ENCODE assay signal across 8 cellular contexts in the genomic region with DNA sequence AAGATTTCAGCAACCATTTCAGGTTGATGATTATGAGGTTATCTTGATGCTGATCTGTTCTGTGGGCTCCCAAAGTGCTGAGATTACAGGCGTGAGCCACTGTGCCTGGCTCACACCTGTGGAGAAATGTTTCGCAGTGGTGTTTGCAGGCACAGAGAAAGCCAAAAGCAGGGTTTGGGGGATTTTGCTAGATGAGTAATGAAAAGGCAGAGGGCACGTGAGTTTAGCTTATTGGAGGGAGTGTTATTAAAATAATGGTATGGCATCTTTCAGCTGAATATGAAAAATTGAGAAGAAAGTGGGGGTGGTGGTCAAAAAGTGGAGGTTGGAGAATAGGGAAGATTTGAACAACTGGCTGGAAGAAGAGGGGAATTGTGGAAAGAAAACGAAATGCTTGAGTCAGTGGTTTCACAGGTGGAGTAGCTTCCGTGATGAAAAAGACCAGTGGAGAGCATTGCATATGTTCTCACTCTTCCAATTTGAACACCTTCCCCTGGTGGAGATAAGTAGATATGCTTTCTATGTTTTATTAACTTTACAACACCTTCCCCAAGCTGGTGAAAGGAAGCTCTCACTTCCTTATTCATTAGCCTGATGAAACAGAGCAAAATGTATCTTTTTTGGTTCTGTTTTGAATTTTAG. TPM values are rescaled to one million over a fixed set of nuclear protein-coding genes. Genes with fewer than 3 reads are reported as not detected.
DNase-seq lines count a peak whose midpoint lies in the region; ATAC-seq and TF ChIP-seq lines count a peak whose summit lies in the region.

No MANE protein-coding gene starts in this region.

- H3K36me3 Mint-ChIP-seq in activated T-helper 2 cell treated with anti-CD3 and anti-CD28 coated beads, Interferon-gamma antibody, Interleukin-2, Interleukin-4, amounts not matched to agents 10 μg/mL and 5 μg/mL and 100 μg/mL, durations not matched to agents 14 hours and 24 hours and 36 hours (ENCODE audit: low read depth), result peaks cover 6% of the 10 kb centered on the region
- H3K36me3 Mint-ChIP-seq in WTC11, result no peaks in the 10 kb centered on the region

- DNase-seq in DMS53 treated with DMSO at 0.1 percent for 48 hours (lab: John Stamatoyannopoulos, UW; ENCODE audit: unreplicated experiment) (peak; percentile 3), breast epithelium (ENCODE audit: low spot score in 2 of 2) (no peak), mesenchymal stem cell (no peak), WTC11 (ENCODE audit: low spot score) (no peak), amniotic stem cell (lab: John Stamatoyannopoulos, UW) (no peak)
- DNase-seq in activated T-helper 2 cell treated with anti-CD3 and anti-CD28 coated beads, Interferon-gamma antibody, Interleukin-2, Interleukin-4, amounts not matched to agents 10 μg/mL and 5 μg/mL and 100 μg/mL, durations not matched to agents 14 hours and 24 hours and 36 hours (ENCODE audit: low spot score), result no peak

- peaks cover 29% of the 10 kb centered on the region for H3K4me1 Mint-ChIP-seq in activated T-helper 2 cell treated with anti-CD3 and anti-CD28 coated beads, Interferon-gamma antibody, Interleukin-2, Interleukin-4, amounts not matched to agents 10 μg/mL and 5 μg/mL and 100 μg/mL, durations not matched to agents 14 hours and 24 hours and 36 hours (ENCODE audit: low read depth)
- H3K4me1 Mint-ChIP-seq in WTC11, result peaks cover 34% of the 10 kb centered on the region

- no peak overlapping the region for H4K91ac ChIP-seq in mesenchymal stem cell (ENCODE audit: low read length)

- H3K27ac Mint-ChIP-seq in activated T-helper 2 cell treated with anti-CD3 and anti-CD28 coated beads, Interferon-gamma antibody, Interleukin-2, Interleukin-4, amounts not matched to agents 10 μg/mL and 5 μg/mL and 100 μg/mL, durations not matched to agents 14 hours and 24 hours and 36 hours, result peak overlapping the region; percentile 70
- no peak overlapping the region for H3K27ac Mint-ChIP-seq in WTC11

- no peak overlapping the region for H3K9ac ChIP-seq in mesenchymal stem cell (ENCODE audit: low read length)

- no peak overlapping the region for H2AK5ac ChIP-seq in mesenchymal stem cell (ENCODE audit: low read length, severe bottlenecking)

- H3K4me3 ChIP-seq in breast epithelium, result no peak overlapping the region
- no peak overlapping the region for H3K4me3 ChIP-seq in mesenchymal stem cell (ENCODE audit: insufficient read depth in 1 of 2, low read depth in 1 of 2, low read length in 2 of 2)

- H2BK5ac ChIP-seq in mesenchymal stem cell (ENCODE audit: low read depth, low read length, poor library complexity, severe bottlenecking), result no peak overlapping the region

- no peak overlapping the region for H2BK120ac ChIP-seq in mesenchymal stem cell (ENCODE audit: low read depth, low read length)

- H4K8ac ChIP-seq in mesenchymal stem cell (ENCODE audit: low read length), result no peak overlapping the region

- H3K9me3 Mint-ChIP-seq in activated T-helper 2 cell treated with anti-CD3 and anti-CD28 coated beads, Interferon-gamma antibody, Interleukin-2, Interleukin-4, amounts not matched to agents 10 μg/mL and 5 μg/mL and 100 μg/mL, durations not matched to agents 14 hours and 24 hours and 36 hours, result no peaks in the 10 kb centered on the region
- no peaks in the 10 kb centered on the region for H3K9me3 Mint-ChIP-seq in WTC11

- H2BK15ac ChIP-seq in mesenchymal stem cell (ENCODE audit: low read depth, poor library complexity, severe bottlenecking), result no peak overlapping the region

- ATAC-seq in GM19438 (IDR thresholded peaks at IDR 0.05; ENCODE audit: low read depth, unreplicated experiment) (peak; percentile 47), HG03521 (IDR thresholded peaks at IDR 0.05; ENCODE audit: unreplicated experiment) (peak; percentile 34), WTC11 (no peak)

- TF ChIP-seq CTCF in breast epithelium (IDR thresholded peaks at IDR 0.05) (no peak), WTC11 (IDR thresholded peaks at IDR 0.05) (no peak)

- no peaks in the 10 kb centered on the region for H3K27me3 Mint-ChIP-seq in activated T-helper 2 cell treated with anti-CD3 and anti-CD28 coated beads, Interferon-gamma antibody, Interleukin-2, Interleukin-4, amounts not matched to agents 10 μg/mL and 5 μg/mL and 100 μg/mL, durations not matched to agents 14 hours and 24 hours and 36 hours (ENCODE audit: low read depth)
- peaks cover 3% of the 10 kb centered on the region for H3K27me3 Mint-ChIP-seq in WTC11 (ENCODE audit: low read depth)

- H3K4me1 ChIP-seq in breast epithelium (no peaks in the 10 kb centered on the region), mesenchymal stem cell (ENCODE audit: control insufficient read depth, insufficient read depth, low read depth, low read length) (peaks cover 13% of the 10 kb centered on the region)

- CTCF ChIA-PET in WTC11 (lab: Charles Lee), result interaction anchor here (1.0 kb wide), 1 partner anchor 86 kb away, joined by 3 read pairs; no protein-coding TSS in a partner anchor

- H3K9me3 ChIP-seq in breast epithelium, result peaks cover 0 to 9% of the 10 kb centered on the region in 2 donors
- no peaks in the 10 kb centered on the region for H3K9me3 ChIP-seq in mesenchymal stem cell (ENCODE audit: control insufficient read depth, low read length)

- peaks cover 1% of the 10 kb centered on the region for H3K79me1 ChIP-seq in mesenchymal stem cell (replicated peaks; ENCODE audit: low read length, poor library complexity, severe bottlenecking)

- no peak overlapping the region for H2AFZ ChIP-seq in mesenchymal stem cell (ENCODE audit: low read depth, low read length)

- H3K14ac ChIP-seq in mesenchymal stem cell (ENCODE audit: low read length in 2 of 2), result no peak overlapping the region

- POLR2A ChIA-PET in WTC11 (lab: Charles Lee), result no interaction called here

- H2BK12ac ChIP-seq in mesenchymal stem cell (ENCODE audit: low read length in 2 of 2), result no peak overlapping the region

- H3K4me3 Mint-ChIP-seq in activated T-helper 2 cell treated with anti-CD3 and anti-CD28 coated beads, Interferon-gamma antibody, Interleukin-2, Interleukin-4, amounts not matched to agents 10 μg/mL and 5 μg/mL and 100 μg/mL, durations not matched to agents 14 hours and 24 hours and 36 hours (ENCODE audit: low read depth), result peak overlapping the region; percentile 78
- no peak overlapping the region for H3K4me3 Mint-ChIP-seq in WTC11

- TF ChIP-seq POLR2A in breast epithelium (IDR thresholded peaks at IDR 0.05), result no peak

- no peak overlapping the region for H3K27ac ChIP-seq in breast epithelium
- H3K27ac ChIP-seq in mesenchymal stem cell (ENCODE audit: low read length, poor library complexity, severe bottlenecking), result no peak overlapping the region

- H3K36me3 ChIP-seq in breast epithelium (no peaks in the 10 kb centered on the region), mesenchymal stem cell (ENCODE audit: control insufficient read depth in 1 of 2, insufficient read depth in 2 of 2, low read depth in 1 of 2, low read length in 2 of 2) (no peaks in the 10 kb centered on the region)

- no peak overlapping the region for H3K23ac ChIP-seq in mesenchymal stem cell (ENCODE audit: low read length in 2 of 2)

- 81% methylated on average over 3 of the region's 5 CpGs for WGBS in mesenchymal stem cell

- H3K4ac ChIP-seq in mesenchymal stem cell (ENCODE audit: low read depth in 1 of 2, low read length in 2 of 2), result no peak overlapping the region

- H3K4me2 ChIP-seq in mesenchymal stem cell (ENCODE audit: low read length, poor library complexity, severe bottlenecking), result no peak overlapping the region

- intact Hi-C loops in activated T-helper 2 cell treated with anti-CD3 and anti-CD28 coated beads, Interferon-gamma antibody, Interleukin-2, Interleukin-4, amounts not matched to agents 10 μg/mL and 5 μg/mL and 100 μg/mL, durations not matched to agents 14 hours and 24 hours and 36 hours (cut with micrococcal nuclease), result loop anchor here (1.0 to 10.0 kb wide), 5 partner anchors 15 to 222 kb away; partner anchors contain the start of gene ZNF674
- intact Hi-C loops in breast epithelium (cut with DNase I; ENCODE audit: low total_unique reads), result no loop called here

- no peak overlapping the region for H3K18ac ChIP-seq in mesenchymal stem cell (ENCODE audit: low read depth in 1 of 2, low read length in 2 of 2)

- H3K27me3 ChIP-seq in breast epithelium (peaks cover 0 to 8% of the 10 kb centered on the region in 2 donors), mesenchymal stem cell (ENCODE audit: control insufficient read depth in 1 of 2, insufficient read depth in 1 of 2, low read length in 2 of 2) (peaks cover 0 to 11% of the 10 kb centered on the region in 2 experiments)

TF ChIP-seq in WTC11, 78 proteins besides CTCF, POLR2A, EP300 and RAD21 (continues in another document):
- TF ChIP-seq FOXP4 (CRISPR knock-in tag; IDR thresholded peaks at IDR 0.05) (no peak), NR1H2 (CRISPR knock-in tag; IDR thresholded peaks at IDR 0.05) (no peak)

RNA-seq across cellular contexts. Expression of gene CHST7, which starts 1.1 kb away (rescaled TPM):
- total RNA-seq in activated T-helper 2 cell treated with anti-CD3 and anti-CD28 coated beads, Interferon-gamma antibody, Interleukin-2, Interleukin-4, amounts not matched to agents 10 μg/mL and 5 μg/mL and 100 μg/mL, durations not matched to agents 14 hours and 24 hours and 36 hours, result 3.8 TPM in 2 replicates
- total RNA-seq in breast epithelium (10 to 100 TPM in 2 of 3 donors, 1 to 10 TPM in 1; 7.5 to 81.6 (median 10.8) TPM), WTC11 (2021) (17.0 to 19.6 TPM (median 18.5 TPM) in 3 replicates)
- polyA plus RNA-seq in mesenchymal stem cell (2013, experiment 1 of 2), result 3.1 TPM
- 3.4 TPM for polyA plus RNA-seq in mesenchymal stem cell (2013, experiment 2 of 2)

RNA-seq across cellular contexts. Expression of gene ZNF674, which starts 27.2 kb away (rescaled TPM):
- 2.4 and 2.5 TPM in 2 replicates for total RNA-seq in activated T-helper 2 cell treated with anti-CD3 and anti-CD28 coated beads, Interferon-gamma antibody, Interleukin-2, Interleukin-4, amounts not matched to agents 10 μg/mL and 5 μg/mL and 100 μg/mL, durations not matched to agents 14 hours and 24 hours and 36 hours
- total RNA-seq in breast epithelium (1 to 10 TPM; 2.6 to 7.3 (median 3.8) TPM), WTC11 (2021) (4.4 to 7.6 TPM (median 7.0 TPM) in 3 replicates)
- 1.7 TPM for polyA plus RNA-seq in mesenchymal stem cell (2013, experiment 1 of 2)
- 1.9 TPM for polyA plus RNA-seq in mesenchymal stem cell (2013, experiment 2 of 2)
